Comparison of ENCODE assay signal across 21 cellular contexts in the genomic region with DNA sequence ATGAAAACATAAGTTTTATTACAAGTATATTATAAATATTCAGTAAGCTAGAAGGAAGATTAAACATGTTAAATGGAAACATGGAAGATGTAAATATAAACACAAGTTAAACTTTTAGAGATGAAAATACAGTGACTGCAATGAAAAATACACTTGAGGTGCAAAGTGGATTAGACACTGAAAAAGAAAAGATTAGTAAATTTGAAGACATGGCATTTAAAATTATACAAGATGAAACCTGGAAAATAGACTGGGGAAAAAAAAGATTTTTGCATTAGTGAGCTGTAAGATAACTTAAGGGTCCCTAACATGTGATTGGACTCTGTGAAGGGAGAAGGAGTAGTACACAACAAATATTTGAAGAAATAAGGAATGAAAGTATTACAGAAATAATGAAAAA.
"Had no signal": no experiment of that assay in that cellular context is flagged by ENCODE, and none has a peak within 500 bp of the region (broad histone marks: within the 10 kb centered on the region; RNA-seq: fewer than 3 reads in every experiment).

No MANE protein-coding gene starts in this region.

- DNase-seq: colonic mucosa; cortex of kidney; effector CD8-positive, alpha-beta T cell; effector memory CD8-positive, alpha-beta T cell; endodermal cell; foreskin keratinocyte; heart left ventricle; hypothalamus; immature natural killer cell; islet precursor cell; left cardiac atrium; left lung; left ventricle myocardium superior; lower lobe of right lung; mesenchymal stem cell; mucosa of descending colon; naive B cell had no signal

- H3K36me3 ChIP-seq: colonic mucosa had no signal

- H3K27ac ChIP-seq: colonic mucosa, esophagus muscularis mucosa, foreskin keratinocyte, gastroesophageal sphincter, heart left ventricle, hepatocyte, left lung, lower lobe of right lung had no signal

- H2AFZ ChIP-seq: hepatocyte had no signal

- H3K4me3 ChIP-seq: colonic mucosa, esophagus muscularis mucosa, gastroesophageal sphincter, heart left ventricle, hepatocyte, left lung, lower lobe of right lung, mucosa of descending colon had no signal

- H3K4me1 ChIP-seq: colonic mucosa, esophagus muscularis mucosa, foreskin keratinocyte, gastroesophageal sphincter, heart left ventricle, left lung, lower lobe of right lung had no signal

- H3K9me3 ChIP-seq: colonic mucosa, esophagus muscularis mucosa, gastroesophageal sphincter, heart left ventricle, lower lobe of right lung had no signal

- H3K4me2 ChIP-seq: hepatocyte had no signal

- FAIRE-seq: endothelial cell of umbilical vein had no signal

- H3K27me3 ChIP-seq: colonic mucosa, esophagus muscularis mucosa, foreskin keratinocyte, gastroesophageal sphincter, heart left ventricle, hepatocyte, left lung had no signal

- ATAC-seq: effector memory CD8-positive, alpha-beta T cell; foreskin keratinocyte; gastroesophageal sphincter; heart left ventricle; left cardiac atrium; left lung; left ventricle myocardium superior; lower lobe of right lung; mucosa of descending colon had no signal

- H3K79me2 ChIP-seq: hepatocyte had no signal
